ENCODE assay signal across 18 cellular contexts in genomic region chr1:5479876-5480275, GRCh38.
"Had no signal": no experiment of that assay in that cellular context is flagged by ENCODE, and none has a peak within 500 bp of the region (broad histone marks: within the 10 kb centered on the region; RNA-seq: fewer than 3 reads in every experiment).

No MANE protein-coding gene starts in this region.

- H3K27me3 ChIP-seq: MG63, SJSA1 had no signal

- H3K4me1 ChIP-seq: adrenal gland, SJSA1 had no signal

- H3K27ac ChIP-seq: adrenal gland, SJSA1 had no signal

- DNase-seq: activated CD4-positive, alpha-beta T cell treated with anti-CD3 and anti-CD28 coated beads for 4 hours; activated CD8-positive, alpha-beta memory T cell treated with anti-CD3 and anti-CD28 coated beads, Interleukin-2, amount 50 U/mL, for 48 hours; activated CD8-positive, alpha-beta T cell treated with anti-CD3 and anti-CD28 coated beads, Interleukin-2, amount 10 ng/mL, durations not matched to agents 7 days and 5 days; activated naive CD4-positive, alpha-beta T cell treated with anti-CD3 and anti-CD28 coated beads, Interleukin-2, amount 50 U/mL, for 16 hours; activated naive CD8-positive, alpha-beta T cell treated with anti-CD3 and anti-CD28 coated beads, Interleukin-2, amount 10 ng/mL, durations not matched to agents 7 days and 5 days; activated T-cell treated with anti-CD3 and anti-CD28 coated beads, Interleukin-2, amount 50 U/mL, for 1 hour; adrenal gland; cortex of kidney; MG63; MV-4-11; NCI-H1092 treated with DMSO at 0.1 percent for 48 hours; NCI-H1417 treated with DMSO at 0.1 percent for 48 hours; NCI-H1694; NCI-H2029; NCI-H524 treated with DMSO at 0.1 percent for 48 hours; NCI-H748 treated with DMSO at 0.1 percent for 48 hours had no signal

- H3K4me3 ChIP-seq: adrenal gland, MG63, SJSA1 had no signal

- H3K9me3 Mint-ChIP-seq: activated naive CD8-positive, alpha-beta T cell treated with anti-CD3 and anti-CD28 coated beads, Interleukin-2, amount 10 ng/mL, durations not matched to agents 7 days and 5 days; T-helper 1 cell treated with Interleukin-12 subunit alpha and Interleukin-12 subunit beta and Interleukin-4 antibody, amounts not matched to agents 30 μg/mL and 1 μg/mL, for 36 hours had no signal

- H3K9me3 ChIP-seq: adrenal gland, MG63 had no signal

- H3K27me3 Mint-ChIP-seq: activated naive CD8-positive, alpha-beta T cell treated with anti-CD3 and anti-CD28 coated beads, Interleukin-2, amount 10 ng/mL, durations not matched to agents 7 days and 5 days had no signal

- H3K36me3 Mint-ChIP-seq: activated naive CD8-positive, alpha-beta T cell treated with anti-CD3 and anti-CD28 coated beads, Interleukin-2, amount 10 ng/mL, durations not matched to agents 7 days and 5 days had no signal

- H3K36me3 ChIP-seq: adrenal gland, MG63, SJSA1 had no signal

- H3K4me3 Mint-ChIP-seq: activated CD8-positive, alpha-beta T cell treated with anti-CD3 and anti-CD28 coated beads, Interleukin-2, amount 10 ng/mL, durations not matched to agents 7 days and 5 days; activated naive CD8-positive, alpha-beta T cell treated with anti-CD3 and anti-CD28 coated beads, Interleukin-2, amount 10 ng/mL, durations not matched to agents 7 days and 5 days; T-helper 1 cell treated with Interleukin-12 subunit alpha and Interleukin-12 subunit beta and Interleukin-4 antibody, amounts not matched to agents 30 μg/mL and 1 μg/mL, for 36 hours had no signal

- H3K27ac Mint-ChIP-seq: activated CD8-positive, alpha-beta T cell treated with anti-CD3 and anti-CD28 coated beads, Interleukin-2, amount 10 ng/mL, durations not matched to agents 7 days and 5 days; activated naive CD8-positive, alpha-beta T cell treated with anti-CD3 and anti-CD28 coated beads, Interleukin-2, amount 10 ng/mL, durations not matched to agents 7 days and 5 days; T-helper 1 cell treated with Interleukin-12 subunit alpha and Interleukin-12 subunit beta and Interleukin-4 antibody, amounts not matched to agents 30 μg/mL and 1 μg/mL, for 36 hours had no signal
